In the genomic region with DNA sequence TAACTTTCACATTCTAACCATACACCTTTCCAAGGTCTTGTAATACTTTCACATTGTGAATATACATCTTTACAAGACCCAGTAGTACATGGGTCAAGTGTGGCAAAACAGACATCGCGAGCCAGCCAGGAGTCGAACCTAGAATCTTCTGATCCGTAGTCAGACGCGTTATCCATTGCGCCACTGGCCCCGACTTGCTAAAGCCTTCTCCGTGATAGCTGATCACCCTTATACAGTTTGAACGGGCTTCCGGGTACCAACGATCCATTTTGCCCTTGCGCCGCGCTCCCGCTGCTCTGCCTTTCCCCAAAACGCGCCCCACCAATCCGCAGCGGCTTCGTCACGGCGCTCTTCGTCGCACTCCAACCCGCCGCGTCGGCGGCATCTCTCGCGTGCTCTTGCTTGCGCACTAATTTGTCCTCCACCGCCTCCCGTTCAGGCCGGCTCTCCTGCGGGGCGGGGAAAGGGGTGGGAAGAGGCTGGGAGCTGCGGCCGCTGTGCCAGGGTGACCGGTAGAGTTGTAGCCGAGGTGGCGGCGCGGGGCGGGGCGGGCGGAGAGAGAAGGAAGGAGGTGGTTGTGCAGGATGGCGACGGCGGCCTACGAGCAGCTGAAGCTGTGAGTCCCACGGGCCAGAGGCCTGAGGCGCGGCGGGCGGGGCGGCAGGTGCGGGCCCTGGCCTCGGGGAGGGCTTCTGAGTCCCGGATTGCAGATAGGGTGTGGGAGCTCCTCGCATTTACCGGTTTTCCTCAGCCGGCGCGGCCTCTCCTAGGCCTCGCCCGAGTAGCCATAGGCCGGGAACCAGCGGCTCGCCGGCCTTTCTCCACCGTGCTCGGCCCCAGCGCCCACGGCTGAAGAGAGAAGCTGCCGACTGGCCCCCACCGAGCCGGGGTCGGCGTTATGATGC, we compare ENCODE assay signal across 1 cellular context.
TF ChIP-seq lines count a peak whose summit lies in the region.

TSS of gene SACM1L (plus strand) at position 515 of the 905 bp plus-strand sequence. CDS start at position 585, 70 bp downstream.

TF ChIP-seq in K562, 482 proteins besides CTCF, POLR2A, EP300 and RAD21 (continued from another document):
- TF ChIP-seq, protein P1, sequence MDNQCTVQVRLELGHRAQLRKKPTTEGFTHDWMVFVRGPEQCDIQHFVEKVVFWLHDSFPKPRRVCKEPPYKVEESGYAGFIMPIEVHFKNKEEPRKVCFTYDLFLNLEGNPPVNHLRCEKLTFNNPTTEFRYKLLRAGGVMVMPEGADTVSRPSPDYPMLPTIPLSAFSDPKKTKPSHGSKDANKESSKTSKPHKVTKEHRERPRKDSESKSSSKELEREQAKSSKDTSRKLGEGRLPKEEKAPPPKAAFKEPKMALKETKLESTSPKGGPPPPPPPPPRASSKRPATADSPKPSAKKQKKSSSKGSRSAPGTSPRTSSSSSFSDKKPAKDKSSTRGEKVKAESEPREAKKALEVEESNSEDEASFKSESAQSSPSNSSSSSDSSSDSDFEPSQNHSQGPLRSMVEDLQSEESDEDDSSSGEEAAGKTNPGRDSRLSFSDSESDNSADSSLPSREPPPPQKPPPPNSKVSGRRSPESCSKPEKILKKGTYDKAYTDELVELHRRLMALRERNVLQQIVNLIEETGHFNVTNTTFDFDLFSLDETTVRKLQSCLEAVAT (IDR thresholded peaks at IDR 0.05) = 0 out of 4 replicates have a peak, but pooled peaks of 1 of the 2 experiments have one; percentile 35
- TF ChIP-seq, protein P2, sequence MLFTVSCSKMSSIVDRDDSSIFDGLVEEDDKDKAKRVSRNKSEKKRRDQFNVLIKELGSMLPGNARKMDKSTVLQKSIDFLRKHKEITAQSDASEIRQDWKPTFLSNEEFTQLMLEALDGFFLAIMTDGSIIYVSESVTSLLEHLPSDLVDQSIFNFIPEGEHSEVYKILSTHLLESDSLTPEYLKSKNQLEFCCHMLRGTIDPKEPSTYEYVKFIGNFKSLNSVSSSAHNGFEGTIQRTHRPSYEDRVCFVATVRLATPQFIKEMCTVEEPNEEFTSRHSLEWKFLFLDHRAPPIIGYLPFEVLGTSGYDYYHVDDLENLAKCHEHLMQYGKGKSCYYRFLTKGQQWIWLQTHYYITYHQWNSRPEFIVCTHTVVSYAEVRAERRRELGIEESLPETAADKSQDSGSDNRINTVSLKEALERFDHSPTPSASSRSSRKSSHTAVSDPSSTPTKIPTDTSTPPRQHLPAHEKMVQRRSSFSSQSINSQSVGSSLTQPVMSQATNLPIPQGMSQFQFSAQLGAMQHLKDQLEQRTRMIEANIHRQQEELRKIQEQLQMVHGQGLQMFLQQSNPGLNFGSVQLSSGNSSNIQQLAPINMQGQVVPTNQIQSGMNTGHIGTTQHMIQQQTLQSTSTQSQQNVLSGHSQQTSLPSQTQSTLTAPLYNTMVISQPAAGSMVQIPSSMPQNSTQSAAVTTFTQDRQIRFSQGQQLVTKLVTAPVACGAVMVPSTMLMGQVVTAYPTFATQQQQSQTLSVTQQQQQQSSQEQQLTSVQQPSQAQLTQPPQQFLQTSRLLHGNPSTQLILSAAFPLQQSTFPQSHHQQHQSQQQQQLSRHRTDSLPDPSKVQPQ (CRISPR knock-in tag; IDR thresholded peaks at IDR 0.05; ENCODE audit: borderline replicate concordance) = no peak
- peak; percentile 88 for TF ChIP-seq ELF4 (CRISPR knock-in tag; IDR thresholded peaks at IDR 0.05)
- no peak for TF ChIP-seq ZNF695 (CRISPR knock-in tag; IDR thresholded peaks at IDR 0.05)
- TF ChIP-seq RBBP5 (IDR thresholded peaks at IDR 0.05; ENCODE audit: borderline replicate concordance, insufficient read depth, low read length, poor library complexity, severe bottlenecking) = peak; percentile 98
- TF ChIP-seq CHD1 (IDR thresholded peaks at IDR 0.05; ENCODE audit: low read length) = peak; percentile 67
